Comparison of ENCODE assay signal across 11 cellular contexts in the genomic region with DNA sequence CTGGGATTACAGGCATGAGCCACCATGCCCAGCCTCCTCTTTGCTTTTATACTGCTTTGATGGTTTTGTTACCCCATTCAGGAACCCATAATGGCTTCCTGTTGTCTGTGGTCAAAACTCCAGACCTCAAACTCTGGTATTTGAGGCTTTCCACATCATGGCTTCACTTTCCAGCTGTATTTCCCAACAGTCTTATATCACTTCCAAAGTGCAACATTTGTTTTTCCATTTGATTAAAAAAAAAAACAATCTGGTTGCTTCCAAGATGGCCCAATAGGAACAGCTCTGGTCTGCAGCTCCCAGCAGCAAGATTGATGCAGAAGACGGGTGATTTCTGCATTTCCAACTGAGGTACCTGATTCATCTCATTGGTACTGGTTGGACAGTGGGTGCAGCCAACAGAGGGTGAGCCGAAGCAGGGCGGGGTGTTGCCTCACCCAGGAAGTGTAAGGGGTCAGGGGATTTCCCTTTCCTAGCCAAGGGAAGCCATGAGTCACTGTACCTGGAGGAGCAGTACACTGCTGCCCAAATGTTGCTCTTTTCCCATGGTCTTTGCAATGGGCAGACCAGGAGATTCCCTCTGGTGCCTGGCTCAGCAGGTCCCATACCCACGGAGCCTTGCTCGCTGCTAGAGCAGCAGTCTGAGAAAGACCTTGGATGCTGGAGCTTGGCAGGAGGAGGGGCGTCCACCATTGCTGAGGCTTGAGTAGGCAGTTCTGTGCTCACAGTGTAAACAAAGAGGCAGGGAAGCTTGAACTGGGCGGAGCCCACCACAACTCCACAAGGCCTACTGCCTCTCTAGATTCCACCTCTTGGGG.
DNase-seq lines count a peak whose midpoint lies in the region; ATAC-seq and TF ChIP-seq lines count a peak whose summit lies in the region.
"Had no signal": no experiment of that assay in that cellular context is flagged by ENCODE, and none has a peak within 500 bp of the region (broad histone marks: within the 10 kb centered on the region; RNA-seq: fewer than 3 reads in every experiment).

No MANE protein-coding gene starts in this region.

- peaks cover 10% of the 10 kb centered on the region for H3K9me3 Mint-ChIP-seq in activated naive CD8-positive, alpha-beta T cell treated with anti-CD3 and anti-CD28 coated beads, Interleukin-2, amount 50 U/mL, for 24 hours

- no peak overlapping the region for H3K27ac ChIP-seq in neuronal stem cell (replicated peaks; ENCODE audit: low read length)

- no peak overlapping the region for H3K23ac ChIP-seq in neuronal stem cell (ENCODE audit: low read depth, low read length, poor library complexity)

- no peak overlapping the region for H3K4ac ChIP-seq in neuronal stem cell (ENCODE audit: low read length)

- H3K36me3 ChIP-seq in neuronal stem cell (replicated peaks in 1 of 2; ENCODE audit: control insufficient read depth in 2 of 2, insufficient read depth in 2 of 2, low read length in 2 of 2) = no peaks in the 10 kb centered on the region

- H3K9ac ChIP-seq in neuronal stem cell (ENCODE audit: low read depth, low read length, poor library complexity) = no peak overlapping the region

- H2BK12ac ChIP-seq in neuronal stem cell (ENCODE audit: low read length) = no peak overlapping the region

- H3K14ac ChIP-seq in neuronal stem cell (ENCODE audit: low read length) = no peak overlapping the region

- H3K4me2 ChIP-seq in neuronal stem cell (ENCODE audit: insufficient read depth, low read length, poor library complexity, severe bottlenecking) = no peak overlapping the region

- no CpG with 5 or more reads among the region's 7 CpGs for WGBS in neuronal stem cell (ENCODE audit: extremely low coverage in 2 of 2, insufficient read length in 2 of 2, insufficient replicate concordance in 1 of 2), 2 donors

- DNase-seq in GF-D8 (lab: John Stamatoyannopoulos, UW) = peak; percentile 64
- peak; percentile 94 for DNase-seq in NB4 (ENCODE audit: low read depth)
- DNase-seq in activated naive CD8-positive, alpha-beta T cell treated with anti-CD3 and anti-CD28 coated beads, Interleukin-2, amount 50 U/mL, for 24 hours = peak; percentile 45
- no peak for DNase-seq in neuronal stem cell (ENCODE audit: low spot score)
- no peak for DNase-seq in NCI-H526 (lab: John Stamatoyannopoulos, UW)
- DNase-seq in NCI-H2081 treated with DMSO at 0.1 percent for 48 hours (lab: John Stamatoyannopoulos, UW) = no peak
- DNase-seq: left colon, NCI-H1436 treated with DMSO at 0.1 percent for 48 hours, retina had no signal

- H3K27ac Mint-ChIP-seq in activated naive CD8-positive, alpha-beta T cell treated with anti-CD3 and anti-CD28 coated beads, Interleukin-2, amount 50 U/mL, for 24 hours = peak overlapping the region; percentile 28

- H3K27me3 ChIP-seq in neuronal stem cell (ENCODE audit: control insufficient read depth in 3 of 3, insufficient read depth in 3 of 3, low read depth in 1 of 3, low read length in 3 of 3) = no peaks in the 10 kb centered on the region

- peak; percentile 90 for ATAC-seq in activated naive CD8-positive, alpha-beta T cell treated with anti-CD3 and anti-CD28 coated beads, Interleukin-2, amount 50 U/mL, for 24 hours
- ATAC-seq in GM21381 (IDR thresholded peaks at IDR 0.05; ENCODE audit: unreplicated experiment) = no peak
- ATAC-seq: left colon, Right ventricle myocardium inferior had no signal

- H2BK15ac ChIP-seq in neuronal stem cell (ENCODE audit: low read length) = no peak overlapping the region

- no peak for TF ChIP-seq CTCF in NB4 (IDR thresholded peaks at IDR 0.05; ENCODE audit: low read depth, low read length)

- no peak overlapping the region for H2BK5ac ChIP-seq in neuronal stem cell (ENCODE audit: low read length)

- no peak overlapping the region for H4K91ac ChIP-seq in neuronal stem cell (ENCODE audit: low read depth, low read length, poor library complexity)

- no peak overlapping the region for H3K18ac ChIP-seq in neuronal stem cell (ENCODE audit: low read length)

- H3K27me3 Mint-ChIP-seq in activated naive CD8-positive, alpha-beta T cell treated with anti-CD3 and anti-CD28 coated beads, Interleukin-2, amount 50 U/mL, for 24 hours = peaks cover 7% of the 10 kb centered on the region

- H2AK5ac ChIP-seq in neuronal stem cell (ENCODE audit: low read depth, low read length) = no peak overlapping the region

- no peak overlapping the region for H3K4me3 Mint-ChIP-seq in activated naive CD8-positive, alpha-beta T cell treated with anti-CD3 and anti-CD28 coated beads, Interleukin-2, amount 50 U/mL, for 24 hours

- no peak for TF ChIP-seq POLR2A in NB4 (IDR thresholded peaks at IDR 0.05; ENCODE audit: extremely low read depth, insufficient read length)

- no peak overlapping the region for H2BK120ac ChIP-seq in neuronal stem cell (ENCODE audit: low read depth, low read length)

- no peak overlapping the region for H4K8ac ChIP-seq in neuronal stem cell (ENCODE audit: low read depth, low read length)

- H3K36me3 Mint-ChIP-seq in activated naive CD8-positive, alpha-beta T cell treated with anti-CD3 and anti-CD28 coated beads, Interleukin-2, amount 50 U/mL, for 24 hours (ENCODE audit: low read depth) = peaks cover 5% of the 10 kb centered on the region

- H3K4me3 ChIP-seq in NB4 (ENCODE audit: low read depth, low read length) (no peak overlapping the region), neuronal stem cell (ENCODE audit: low read length in 2 of 2) (no peak overlapping the region)

- peaks cover 16% of the 10 kb centered on the region for H3K4me1 Mint-ChIP-seq in activated naive CD8-positive, alpha-beta T cell treated with anti-CD3 and anti-CD28 coated beads, Interleukin-2, amount 50 U/mL, for 24 hours

- H3K9me3 ChIP-seq in neuronal stem cell (replicated peaks in 1 of 2; ENCODE audit: control insufficient read depth in 2 of 2, insufficient read depth in 1 of 2, low read depth in 1 of 2, low read length in 2 of 2) = no peaks in the 10 kb centered on the region

- H3K4me1 ChIP-seq in neuronal stem cell (ENCODE audit: control insufficient read depth in 2 of 2, insufficient read depth in 1 of 2, low read depth in 1 of 2, low read length in 2 of 2) = peaks cover 5 to 10% of the 10 kb centered on the region in 2 donors

- no peaks in the 10 kb centered on the region for H3K79me1 ChIP-seq in neuronal stem cell (ENCODE audit: low read depth, low read length)

- H2AFZ ChIP-seq in neuronal stem cell (ENCODE audit: low read length) = peak overlapping the region; percentile 45

Comparison
In these comparisons a context has a peak if more than half of its experiments do, and no peak if none do; other contexts are left out.
1. DNase-seq: peak in GF-D8 (single experiment), NB4 (single experiment) and activated naive CD8-positive, alpha-beta T cell treated with anti-CD3 and anti-CD28 coated beads, Interleukin-2, amount 50 U/mL, for 24 hours (single experiment); none in neuronal stem cell (single experiment), NCI-H526 (0 of 2) and NCI-H2081 treated with DMSO at 0.1 percent for 48 hours (single experiment).